ENCODE assay signal across 8 cellular contexts in genomic region chr10:60960031-60960430, GRCh38.
"Had no signal": no experiment of that assay in that cellular context is flagged by ENCODE, and none has a peak within 500 bp of the region (broad histone marks: within the 10 kb centered on the region; RNA-seq: fewer than 3 reads in every experiment).

No MANE protein-coding gene starts in this region.

- DNase-seq: GOT3, H7, IMR-90 had no signal

- H3K4me3 Mint-ChIP-seq: HFFc6 had no signal

- H3K27ac Mint-ChIP-seq: HFFc6 had no signal

- H3K9ac ChIP-seq: GM23248 had no signal

- H3K9me3 Mint-ChIP-seq: HFFc6 had no signal

- H3K4me3 ChIP-seq: GM23248, HAP-1, K562 had no signal

- FAIRE-seq: K562 had no signal

- ATAC-seq: HCT116, K562 had no signal

- H3K9me3 ChIP-seq: HAP-1 had no signal

- H3K36me3 ChIP-seq: HAP-1 had no signal
